In the genomic region with DNA sequence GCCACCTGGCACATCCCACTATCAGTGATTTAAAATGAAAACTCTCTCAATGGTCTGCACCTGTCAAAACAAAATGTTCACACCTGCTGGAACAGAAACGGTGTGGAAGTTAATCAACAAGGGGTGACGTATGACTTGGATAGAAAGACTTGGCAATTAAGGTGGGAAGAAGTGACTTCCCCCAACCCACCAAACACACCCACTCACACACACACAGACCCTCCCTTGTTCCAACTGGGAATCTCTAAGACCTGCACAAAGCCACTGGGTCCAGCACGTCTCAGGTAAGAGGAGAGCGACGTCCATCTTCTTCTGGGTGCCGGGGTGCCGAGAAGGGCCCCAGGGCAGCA, we compare ENCODE assay signal across 10 cellular contexts. TPM values are rescaled to one million over a fixed set of nuclear protein-coding genes. Genes with fewer than 3 reads are reported as not detected.
DNase-seq lines count a peak whose midpoint lies in the region; ATAC-seq and TF ChIP-seq lines count a peak whose summit lies in the region.
"Had no signal": no experiment of that assay in that cellular context is flagged by ENCODE, and none has a peak within 500 bp of the region (broad histone marks: within the 10 kb centered on the region; RNA-seq: fewer than 3 reads in every experiment).

No MANE protein-coding gene starts in this region.

- H3K4me3 Mint-ChIP-seq in activated CD4-positive, alpha-beta T cell treated with anti-CD3 and anti-CD28 coated beads for 36 hours = no peak overlapping the region

- no peak for DNase-seq in activated CD4-positive, alpha-beta T cell treated with anti-CD3 and anti-CD28 coated beads for 36 hours
- DNase-seq in activated CD4-positive, alpha-beta T cell treated with anti-CD3 and anti-CD28 coated beads, Interleukin-2, amount 50 U/mL, for 1 hour = no peak
- no peak for DNase-seq in MM.1S
- DNase-seq in osteoblast (ENCODE audit: insufficient read length, low spot score, missing footprints) = peak; percentile 71
- no peak for DNase-seq in iPS-NIHi11 (ENCODE audit: low spot score)
- no peak for DNase-seq in NCI-H446 (lab: John Stamatoyannopoulos, UW)
- DNase-seq: kidney; NK-92 treated with Interleukin-12 subunit alpha and Interleukin-12 subunit beta, amount 100 ng/mL, for 24 hours had no signal

- no peaks in the 10 kb centered on the region for H3K9me3 Mint-ChIP-seq in activated CD4-positive, alpha-beta T cell treated with anti-CD3 and anti-CD28 coated beads for 36 hours (ENCODE audit: low read depth)

- H3K27ac Mint-ChIP-seq in activated CD4-positive, alpha-beta T cell treated with anti-CD3 and anti-CD28 coated beads for 36 hours = peak overlapping the region; percentile 49

- H3K27me3 Mint-ChIP-seq in activated CD4-positive, alpha-beta T cell treated with anti-CD3 and anti-CD28 coated beads for 36 hours = no peaks in the 10 kb centered on the region

- intact Hi-C loops in activated CD4-positive, alpha-beta T cell treated with anti-CD3 and anti-CD28 coated beads for 36 hours (cut with DNase I, micrococcal nuclease) = no loop called here

- peak overlapping the region; percentile 26; the same call in 1 of the 2 replicates for H3K9ac ChIP-seq in MM.1S (ENCODE audit: low read length)

- H3K79me2 ChIP-seq in MM.1S (ENCODE audit: low read length) = no peaks in the 10 kb centered on the region
- H3K79me2 ChIP-seq in osteoblast (ENCODE audit: insufficient read depth, low read length) = no peaks in the 10 kb centered on the region

- H4K20me1 ChIP-seq in MM.1S (ENCODE audit: insufficient read depth, low read length) (no peaks in the 10 kb centered on the region; the same call in 1 of the 2 replicates), osteoblast (ENCODE audit: insufficient read depth, low read length) (peaks cover 13% of the 10 kb centered on the region)

- H3K4me2 ChIP-seq in MM.1S (ENCODE audit: low read depth, low read length) (0 out of 2 replicates have a peak overlapping the region, but pooled peaks have one; percentile 21), osteoblast (ENCODE audit: insufficient read depth, low read length) (no peak overlapping the region)

- peaks cover 12% of the 10 kb centered on the region for H3F3A ChIP-seq in MM.1S (ENCODE audit: insufficient read depth, low read length)

- peaks cover 35% of the 10 kb centered on the region for H3K36me3 Mint-ChIP-seq in activated CD4-positive, alpha-beta T cell treated with anti-CD3 and anti-CD28 coated beads for 36 hours (ENCODE audit: low read depth)

- CTCF ChIA-PET in activated CD4-positive, alpha-beta T cell treated with anti-CD3 and anti-CD28 coated beads for 36 hours (lab: Charles Lee) = interaction anchor here (1.6 kb wide), 1 partner anchor 17 kb away, joined by 5 read pairs; no protein-coding TSS in a partner anchor

- no peaks in the 10 kb centered on the region for H3K9me2 ChIP-seq in MM.1S (replicated peaks; ENCODE audit: insufficient read depth, low read length)

- H3K4me1 ChIP-seq in MM.1S (ENCODE audit: low read length) = peaks cover 18% of the 10 kb centered on the region
- peaks cover 17% of the 10 kb centered on the region for H3K4me1 ChIP-seq in osteoblast (ENCODE audit: insufficient read depth, low read length)

- H3K36me3 ChIP-seq in MM.1S (replicated peaks; ENCODE audit: insufficient read depth, low read length) = no peaks in the 10 kb centered on the region
- H3K36me3 ChIP-seq in osteoblast (ENCODE audit: insufficient read depth, low read length) = peaks cover 55% of the 10 kb centered on the region

- peaks cover 20% of the 10 kb centered on the region for H3K4me1 Mint-ChIP-seq in activated CD4-positive, alpha-beta T cell treated with anti-CD3 and anti-CD28 coated beads for 36 hours

- ATAC-seq in activated CD4-positive, alpha-beta T cell treated with anti-CD3 and anti-CD28 coated beads for 36 hours = no peak
- no peak for ATAC-seq in HG03342 (IDR thresholded peaks at IDR 0.05; ENCODE audit: unreplicated experiment)

- H2AFZ ChIP-seq in MM.1S (ENCODE audit: low read length) (no peak overlapping the region), osteoblast (ENCODE audit: low read length) (no peak overlapping the region)

- H3K27me3 ChIP-seq in MM.1S (replicated peaks; ENCODE audit: insufficient read depth, low read length) (no peaks in the 10 kb centered on the region), osteoblast (ENCODE audit: insufficient read depth, low read length) (no peaks in the 10 kb centered on the region)

- H3K4me3 ChIP-seq in MM.1S (ENCODE audit: low read length) (no peak overlapping the region), osteoblast (ENCODE audit: insufficient read depth, low read length) (no peak overlapping the region)

- H3K9me3 ChIP-seq in MM.1S (replicated peaks; ENCODE audit: insufficient read depth, low read length) (no peaks in the 10 kb centered on the region), osteoblast (ENCODE audit: low read depth, low read length) (no peaks in the 10 kb centered on the region)

- TF ChIP-seq CTCF in MM.1S (IDR thresholded peaks at IDR 0.05; ENCODE audit: low read length) (no peak), VCaP (conservative IDR thresholded peaks at IDR 0.05) (no peak), osteoblast (IDR thresholded peaks at IDR 0.05; ENCODE audit: extremely low read depth, low read depth, low read length) (no peak)

- POLR2A ChIA-PET in activated CD4-positive, alpha-beta T cell treated with anti-CD3 and anti-CD28 coated beads for 36 hours (lab: Charles Lee) = no interaction called here

- H3K27ac ChIP-seq in MM.1S (ENCODE audit: low read length) (peak overlapping the region; percentile 91), VCaP (peak overlapping the region; percentile 82), osteoblast (ENCODE audit: low read depth, low read length) (no peak overlapping the region)

RNA-seq across cellular contexts. Expression of gene TCFL5, which starts 25.1 kb away (rescaled TPM):
- total RNA-seq in activated CD4-positive, alpha-beta T cell treated with anti-CD3 and anti-CD28 coated beads for 36 hours = 1 to 10 TPM; 5.2 to 6.6 TPM
- 13.0 TPM in 2 replicates for total RNA-seq in osteoblast

RNA-seq across cellular contexts. Expression of gene DIDO1, which starts 39.6 kb away (rescaled TPM):
- 10 to 100 TPM; 43.7 to 49.7 TPM for total RNA-seq in activated CD4-positive, alpha-beta T cell treated with anti-CD3 and anti-CD28 coated beads for 36 hours
- 44.8 and 46.3 TPM in 2 replicates for total RNA-seq in osteoblast

RNA-seq across cellular contexts. Expression of gene GID8, which starts 51.3 kb away (rescaled TPM):
- total RNA-seq in activated CD4-positive, alpha-beta T cell treated with anti-CD3 and anti-CD28 coated beads for 36 hours = 10 to 100 TPM; 30.7 to 39.9 TPM
- total RNA-seq in osteoblast = 34.4 and 37.1 TPM in 2 replicates
